1 cellular context compared by ENCODE assay signal in genomic region chr16:30809675-30810074, GRCh38.
TF ChIP-seq lines count a peak whose summit lies in the region.
"Not testable (repeated sequence)": the region's sequence is repeated elsewhere in the genome, so short reads cannot be mapped to it uniquely, and the experiment has no call there.

No MANE protein-coding gene starts in this region.

TF ChIP-seq in HepG2, 621 proteins besides CTCF, POLR2A, EP300 and RAD21 (continued from another document):
- 0 out of 2 replicates have a peak, but pooled peaks have one; percentile 25 for TF ChIP-seq KDM6A (CRISPR knock-in tag; IDR thresholded peaks at IDR 0.05; ENCODE audit: low read depth)
- TF ChIP-seq SKIL (CRISPR knock-in tag; IDR thresholded peaks at IDR 0.05; ENCODE audit: borderline replicate concordance): peak; percentile 46; the same call in 1 of the 2 replicates
- TF ChIP-seq RXRB (CRISPR knock-in tag; IDR thresholded peaks at IDR 0.05; ENCODE audit: borderline replicate concordance): peak; percentile 59; the same call in 1 of the 2 replicates
- TF ChIP-seq NCOA2 (CRISPR knock-in tag; IDR thresholded peaks at IDR 0.05): peak; percentile 31; the same call in 1 of the 2 replicates
- not testable (repeated sequence) for TF ChIP-seq LCORL (IDR thresholded peaks at IDR 0.05)
- peak; percentile 38; the same call in 1 of the 2 replicates for TF ChIP-seq LCORL (CRISPR knock-in tag; IDR thresholded peaks at IDR 0.05)
- TF ChIP-seq, protein P1, sequence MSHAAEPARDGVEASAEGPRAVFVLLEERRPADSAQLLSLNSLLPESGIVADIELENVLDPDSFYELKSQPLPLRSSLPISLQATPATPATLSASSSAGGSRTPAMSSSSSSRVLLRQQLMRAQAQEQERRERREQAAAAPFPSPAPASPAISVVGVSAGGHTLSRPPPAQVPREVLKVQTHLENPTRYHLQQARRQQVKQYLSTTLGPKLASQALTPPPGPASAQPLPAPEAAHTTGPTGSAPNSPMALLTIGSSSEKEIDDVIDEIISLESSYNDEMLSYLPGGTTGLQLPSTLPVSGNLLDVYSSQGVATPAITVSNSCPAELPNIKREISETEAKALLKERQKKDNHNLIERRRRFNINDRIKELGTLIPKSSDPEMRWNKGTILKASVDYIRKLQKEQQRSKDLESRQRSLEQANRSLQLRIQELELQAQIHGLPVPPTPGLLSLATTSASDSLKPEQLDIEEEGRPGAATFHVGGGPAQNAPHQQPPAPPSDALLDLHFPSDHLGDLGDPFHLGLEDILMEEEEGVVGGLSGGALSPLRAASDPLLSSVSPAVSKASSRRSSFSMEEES (CRISPR knock-in tag; IDR thresholded peaks at IDR 0.05): peak; percentile 43
- 0 out of 2 replicates have a peak, but pooled peaks have one; percentile 23 for TF ChIP-seq ZBTB20 (CRISPR knock-in tag; IDR thresholded peaks at IDR 0.05; ENCODE audit: borderline replicate concordance, low read depth)
- TF ChIP-seq, protein P2, sequence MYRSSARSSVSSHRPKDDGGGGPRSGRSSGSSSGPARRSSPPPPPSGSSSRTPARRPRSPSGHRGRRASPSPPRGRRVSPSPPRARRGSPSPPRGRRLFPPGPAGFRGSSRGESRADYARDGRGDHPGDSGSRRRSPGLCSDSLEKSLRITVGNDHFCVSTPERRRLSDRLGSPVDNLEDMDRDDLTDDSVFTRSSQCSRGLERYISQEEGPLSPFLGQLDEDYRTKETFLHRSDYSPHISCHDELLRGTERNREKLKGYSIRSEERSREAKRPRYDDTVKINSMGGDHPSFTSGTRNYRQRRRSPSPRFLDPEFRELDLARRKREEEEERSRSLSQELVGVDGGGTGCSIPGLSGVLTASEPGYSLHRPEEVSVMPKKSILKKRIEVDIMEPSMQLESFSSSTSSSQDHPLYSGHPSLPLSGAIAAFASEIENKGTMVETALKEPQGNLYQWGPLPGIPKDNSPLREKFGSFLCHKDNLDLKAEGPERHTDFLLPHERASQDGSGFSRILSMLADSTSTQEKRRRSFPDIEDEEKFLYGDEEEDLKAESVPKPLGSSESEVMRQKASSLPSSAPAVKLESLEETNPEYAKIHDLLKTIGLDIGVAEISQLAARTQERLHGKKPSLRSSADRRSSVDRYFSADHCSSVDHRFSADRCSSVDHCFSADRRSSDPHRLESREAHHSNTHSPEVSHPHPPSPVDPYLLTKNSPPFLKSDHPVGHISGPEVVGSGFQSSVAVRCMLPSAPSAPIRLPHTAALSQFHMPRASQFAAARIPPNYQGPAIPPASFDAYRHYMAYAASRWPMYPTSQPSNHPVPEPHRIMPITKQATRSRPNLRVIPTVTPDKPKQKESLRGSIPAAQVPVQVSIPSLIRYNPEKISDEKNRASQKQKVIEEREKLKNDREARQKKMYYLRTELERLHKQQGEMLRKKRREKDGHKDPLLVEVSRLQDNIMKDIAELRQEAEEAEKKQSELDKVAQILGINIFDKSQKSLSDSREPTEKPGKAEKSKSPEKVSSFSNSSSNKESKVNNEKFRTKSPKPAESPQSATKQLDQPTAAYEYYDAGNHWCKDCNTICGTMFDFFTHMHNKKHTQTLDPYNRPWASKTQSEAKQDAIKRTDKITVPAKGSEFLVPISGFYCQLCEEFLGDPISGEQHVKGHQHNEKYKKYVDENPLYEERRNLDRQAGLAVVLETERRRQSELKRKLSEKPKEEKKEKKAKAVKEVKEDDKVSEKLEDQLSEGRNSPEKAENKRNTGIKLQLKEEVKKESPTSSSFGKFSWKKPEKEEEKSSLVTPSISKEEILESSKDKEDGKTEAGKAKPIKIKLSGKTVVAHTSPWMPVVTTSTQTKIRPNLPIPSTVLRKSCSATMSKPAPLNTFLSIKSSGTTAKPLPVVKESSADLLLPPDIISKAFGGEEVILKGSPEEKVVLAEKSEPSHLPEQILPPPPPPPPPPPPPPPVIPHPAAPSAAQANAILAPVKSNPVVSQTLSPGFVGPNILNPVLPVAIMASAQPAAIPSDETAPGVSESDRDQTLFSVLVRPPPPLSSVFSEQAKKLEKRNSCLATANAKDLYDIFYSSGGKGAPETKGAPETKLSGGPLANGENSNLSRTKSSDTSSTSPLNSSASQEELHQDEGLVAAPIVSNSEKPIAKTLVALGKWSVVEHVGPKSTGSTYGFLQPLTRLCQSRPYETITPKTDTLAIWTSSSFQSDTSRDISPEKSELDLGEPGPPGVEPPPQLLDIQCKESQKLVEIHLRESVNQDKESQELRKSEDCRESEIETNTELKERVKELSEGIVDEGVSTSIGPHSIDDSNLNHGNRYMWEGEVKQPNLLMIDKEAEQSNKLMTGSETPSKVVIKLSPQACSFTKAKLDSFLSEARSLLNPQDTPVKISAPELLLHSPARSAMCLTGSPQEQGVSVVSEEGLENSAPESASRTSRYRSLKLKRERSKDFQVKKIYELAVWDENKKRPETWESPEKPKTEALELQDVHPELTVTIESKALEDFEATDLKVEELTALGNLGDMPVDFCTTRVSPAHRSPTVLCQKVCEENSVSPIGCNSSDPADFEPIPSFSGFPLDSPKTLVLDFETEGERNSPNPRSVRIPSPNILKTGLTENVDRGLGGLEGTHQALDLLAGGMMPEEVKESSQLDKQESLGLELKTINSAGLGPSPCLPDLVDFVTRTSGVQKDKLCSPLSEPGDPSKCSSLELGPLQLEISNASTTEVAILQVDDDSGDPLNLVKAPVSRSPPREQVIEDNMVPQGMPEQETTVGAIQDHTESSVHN (CRISPR knock-in tag; IDR thresholded peaks at IDR 0.05): 0 out of 2 replicates have a peak, but pooled peaks have one; percentile 84
- peak; percentile 87; the same call in 1 of the 2 replicates for TF ChIP-seq PITX1 (CRISPR knock-in tag; IDR thresholded peaks at IDR 0.05)
- TF ChIP-seq ZEB1 (IDR thresholded peaks at IDR 0.05; ENCODE audit: insufficient replicate concordance, low read depth): peak; percentile 57
- 0 out of 2 replicates have a peak, but pooled peaks have one; percentile 26 for TF ChIP-seq ZNF331 (CRISPR knock-in tag; IDR thresholded peaks at IDR 0.05)
- TF ChIP-seq, protein P3, sequence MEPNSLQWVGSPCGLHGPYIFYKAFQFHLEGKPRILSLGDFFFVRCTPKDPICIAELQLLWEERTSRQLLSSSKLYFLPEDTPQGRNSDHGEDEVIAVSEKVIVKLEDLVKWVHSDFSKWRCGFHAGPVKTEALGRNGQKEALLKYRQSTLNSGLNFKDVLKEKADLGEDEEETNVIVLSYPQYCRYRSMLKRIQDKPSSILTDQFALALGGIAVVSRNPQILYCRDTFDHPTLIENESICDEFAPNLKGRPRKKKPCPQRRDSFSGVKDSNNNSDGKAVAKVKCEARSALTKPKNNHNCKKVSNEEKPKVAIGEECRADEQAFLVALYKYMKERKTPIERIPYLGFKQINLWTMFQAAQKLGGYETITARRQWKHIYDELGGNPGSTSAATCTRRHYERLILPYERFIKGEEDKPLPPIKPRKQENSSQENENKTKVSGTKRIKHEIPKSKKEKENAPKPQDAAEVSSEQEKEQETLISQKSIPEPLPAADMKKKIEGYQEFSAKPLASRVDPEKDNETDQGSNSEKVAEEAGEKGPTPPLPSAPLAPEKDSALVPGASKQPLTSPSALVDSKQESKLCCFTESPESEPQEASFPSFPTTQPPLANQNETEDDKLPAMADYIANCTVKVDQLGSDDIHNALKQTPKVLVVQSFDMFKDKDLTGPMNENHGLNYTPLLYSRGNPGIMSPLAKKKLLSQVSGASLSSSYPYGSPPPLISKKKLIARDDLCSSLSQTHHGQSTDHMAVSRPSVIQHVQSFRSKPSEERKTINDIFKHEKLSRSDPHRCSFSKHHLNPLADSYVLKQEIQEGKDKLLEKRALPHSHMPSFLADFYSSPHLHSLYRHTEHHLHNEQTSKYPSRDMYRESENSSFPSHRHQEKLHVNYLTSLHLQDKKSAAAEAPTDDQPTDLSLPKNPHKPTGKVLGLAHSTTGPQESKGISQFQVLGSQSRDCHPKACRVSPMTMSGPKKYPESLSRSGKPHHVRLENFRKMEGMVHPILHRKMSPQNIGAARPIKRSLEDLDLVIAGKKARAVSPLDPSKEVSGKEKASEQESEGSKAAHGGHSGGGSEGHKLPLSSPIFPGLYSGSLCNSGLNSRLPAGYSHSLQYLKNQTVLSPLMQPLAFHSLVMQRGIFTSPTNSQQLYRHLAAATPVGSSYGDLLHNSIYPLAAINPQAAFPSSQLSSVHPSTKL (CRISPR knock-in tag; IDR thresholded peaks at IDR 0.05): peak; percentile 76
- TF ChIP-seq, protein P4, sequence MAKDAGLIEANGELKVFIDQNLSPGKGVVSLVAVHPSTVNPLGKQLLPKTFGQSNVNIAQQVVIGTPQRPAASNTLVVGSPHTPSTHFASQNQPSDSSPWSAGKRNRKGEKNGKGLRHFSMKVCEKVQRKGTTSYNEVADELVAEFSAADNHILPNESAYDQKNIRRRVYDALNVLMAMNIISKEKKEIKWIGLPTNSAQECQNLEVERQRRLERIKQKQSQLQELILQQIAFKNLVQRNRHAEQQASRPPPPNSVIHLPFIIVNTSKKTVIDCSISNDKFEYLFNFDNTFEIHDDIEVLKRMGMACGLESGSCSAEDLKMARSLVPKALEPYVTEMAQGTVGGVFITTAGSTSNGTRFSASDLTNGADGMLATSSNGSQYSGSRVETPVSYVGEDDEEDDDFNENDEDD (CRISPR knock-in tag; IDR thresholded peaks at IDR 0.05; ENCODE audit: borderline replicate concordance): 0 out of 2 replicates have a peak, but pooled peaks have one; percentile 14
- TF ChIP-seq TEAD3 (CRISPR knock-in tag; optimal IDR thresholded peaks at IDR 0.05; ENCODE audit: borderline replicate concordance): peak; percentile 91
- peak; percentile 80 for TF ChIP-seq CEBPG (CRISPR knock-in tag; IDR thresholded peaks at IDR 0.05)
- TF ChIP-seq RARA (CRISPR knock-in tag; IDR thresholded peaks at IDR 0.05): peak; percentile 90
- 0 out of 2 replicates have a peak, but pooled peaks have one; percentile 42 for TF ChIP-seq DPF2 (CRISPR knock-in tag; IDR thresholded peaks at IDR 0.05; ENCODE audit: borderline replicate concordance, low read depth)
- 0 out of 2 replicates have a peak, but pooled peaks have one; percentile 42 for TF ChIP-seq HMG20B (CRISPR knock-in tag; conservative IDR thresholded peaks at IDR 0.05)
- TF ChIP-seq FOSL2 (CRISPR knock-in tag; IDR thresholded peaks at IDR 0.05): peak; percentile 36; the same call in 1 of the 2 replicates
- TF ChIP-seq SIX1 (CRISPR knock-in tag; IDR thresholded peaks at IDR 0.05; ENCODE audit: borderline replicate concordance): 0 out of 2 replicates have a peak, but pooled peaks have one; percentile 26
- peak; percentile 92 for TF ChIP-seq ZNF121 (CRISPR knock-in tag; IDR thresholded peaks at IDR 0.05)
